ENCODE assay signal across 13 cellular contexts in the genomic region with DNA sequence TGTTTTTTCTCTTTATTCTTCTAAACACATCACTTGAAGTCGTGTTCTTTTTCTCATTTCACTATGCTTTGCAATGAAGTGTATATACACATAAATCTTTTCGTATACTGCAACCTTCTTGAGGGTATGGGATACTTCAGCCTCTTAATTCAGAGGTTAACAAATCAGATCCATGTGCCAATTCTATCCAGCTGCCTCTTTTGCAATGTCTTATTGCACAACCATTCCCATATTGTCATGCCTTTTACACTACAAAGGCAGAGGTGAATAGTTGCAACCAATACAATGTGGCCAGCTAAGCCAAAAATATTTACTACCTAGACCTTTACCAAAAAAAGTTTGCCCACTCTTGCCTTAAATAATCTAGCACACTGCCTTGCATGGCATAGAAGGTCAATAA.
"Had no signal": no experiment of that assay in that cellular context is flagged by ENCODE, and none has a peak within 500 bp of the region (broad histone marks: within the 10 kb centered on the region; RNA-seq: fewer than 3 reads in every experiment).

No MANE protein-coding gene starts in this region.

- DNase-seq: activated CD4-positive, alpha-beta T cell treated with anti-CD3 and anti-CD28 coated beads for 48 hours; activated naive CD4-positive, alpha-beta T cell treated with anti-CD3 and anti-CD28 coated beads for 36 hours; head of caudate nucleus; left colon; naive thymus-derived CD8-positive, alpha-beta T cell; retina; small intestine; T-helper 1 cell had no signal

- H3K9me3 ChIP-seq: neutrophil, vagina had no signal

- H3K27ac ChIP-seq: foreskin keratinocyte, neutrophil, vagina had no signal

- H3K4me1 ChIP-seq: foreskin keratinocyte, vagina had no signal

- H3K4me3 ChIP-seq: lung, vagina had no signal

- FAIRE-seq: small intestine had no signal

- H3K27me3 ChIP-seq: foreskin keratinocyte, neutrophil, vagina had no signal

- H3K36me3 ChIP-seq: neutrophil, vagina had no signal

- ATAC-seq: foreskin keratinocyte; left colon; naive thymus-derived CD8-positive, alpha-beta T cell; WTC11 had no signal
